In the genomic region with DNA sequence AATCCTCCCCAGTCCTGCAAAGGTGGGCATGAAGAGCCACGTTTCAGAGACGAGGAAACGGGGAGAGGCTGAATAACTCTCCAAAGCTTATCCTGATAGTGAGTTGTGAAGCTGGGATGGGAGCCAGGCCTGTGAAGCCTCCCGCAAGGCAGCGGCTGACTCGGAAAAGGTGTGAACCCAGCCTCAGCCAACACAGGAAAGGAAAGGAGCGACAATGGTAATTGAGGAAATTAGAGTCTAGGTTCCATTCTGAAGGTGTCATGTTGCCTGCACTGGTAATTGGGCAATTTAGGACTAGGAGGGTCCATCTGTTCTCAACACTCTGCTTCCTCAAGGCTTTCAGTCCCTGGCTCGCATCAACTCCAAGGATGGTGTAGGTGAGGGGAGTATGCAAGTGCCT, we compare ENCODE assay signal across 20 cellular contexts.
A peak's percentile ranks its signal among the peaks of the same experiment; 100 is the strongest.
DNase-seq lines count a peak whose midpoint lies in the region; ATAC-seq and TF ChIP-seq lines count a peak whose summit lies in the region.
"Had no signal": no experiment of that assay in that cellular context is flagged by ENCODE, and none has a peak within 500 bp of the region (broad histone marks: within the 10 kb centered on the region; RNA-seq: fewer than 3 reads in every experiment).

No MANE protein-coding gene starts in this region.

- DNase-seq in NCI-H2196 (lab: John Stamatoyannopoulos, UW; ENCODE audit: unreplicated experiment) (peak; percentile 17), NCI-H2196 treated with DMSO at 0.1 percent for 48 hours (lab: John Stamatoyannopoulos, UW; ENCODE audit: unreplicated experiment) (no peak), NCI-H69 (lab: John Stamatoyannopoulos, UW) (peak; percentile 67), left cardiac atrium (peak; percentile 71), stomach (peak; percentile 75), H4 (ENCODE audit: low spot score) (no peak), HFFc6 (no peak)
- DNase-seq: activated CD4-positive, alpha-beta T cell treated with anti-CD3 and anti-CD28 coated beads, Interleukin-2, amount 10 ng/mL, durations not matched to agents 7 days and 5 days; activated T-cell treated with anti-CD3 and anti-CD28 coated beads, Interleukin-2, amount 50 U/mL, for 48 hours; amniotic stem cell; CD4-positive, CD25-positive, alpha-beta regulatory T cell; cortex of kidney; NCI-H526; nucleus accumbens; stimulated activated naive CD8-positive, alpha-beta T cell treated with anti-CD3 and anti-CD28 coated beads, Interleukin-15, Interleukin-2, amounts not matched to agents 100 U/mL and 50 U/mL, for 24 hours had no signal

- H3K27ac Mint-ChIP-seq in HFFc6: no peak overlapping the region
- H3K27ac Mint-ChIP-seq: activated CD4-positive, alpha-beta T cell treated with anti-CD3 and anti-CD28 coated beads, Interleukin-2, amount 10 ng/mL, durations not matched to agents 7 days and 5 days; CD4-positive, CD25-positive, alpha-beta regulatory T cell; memory B cell had no signal

- no peaks in the 10 kb centered on the region for H3K27me3 Mint-ChIP-seq in HFFc6 (ENCODE audit: insufficient read depth)

- TF ChIP-seq CTCF in stomach (IDR thresholded peaks at IDR 0.05) (no peak), HFFc6 (IDR thresholded peaks at IDR 0.05) (no peak)

- H3K9me3 Mint-ChIP-seq in HFFc6: no peaks in the 10 kb centered on the region
- H3K9me3 Mint-ChIP-seq: activated CD4-positive, alpha-beta T cell treated with anti-CD3 and anti-CD28 coated beads, Interleukin-2, amount 10 ng/mL, durations not matched to agents 7 days and 5 days; memory B cell had no signal

- H3K27me3 ChIP-seq in stomach: no peaks in the 10 kb centered on the region

- no peak overlapping the region for H3K4me3 Mint-ChIP-seq in HFFc6
- H3K4me3 Mint-ChIP-seq: activated CD4-positive, alpha-beta T cell treated with anti-CD3 and anti-CD28 coated beads, Interleukin-2, amount 10 ng/mL, durations not matched to agents 7 days and 5 days; CD4-positive, CD25-positive, alpha-beta regulatory T cell; memory B cell had no signal

- no peak for TF ChIP-seq EP300 in stomach (IDR thresholded peaks at IDR 0.05)

- peak overlapping the region in 2 of 5 donors; percentile 10 to 22 for H3K27ac ChIP-seq in stomach
- H3K27ac ChIP-seq: 22Rv1, HL-60, skin epidermis had no signal

- intact Hi-C loops in left cardiac atrium (cut with DNase I): loop anchor here in 1 of 2 donors (5.0 kb wide), 1 partner anchor 79 kb away; no protein-coding TSS in a partner anchor
- intact Hi-C loops in stomach (cut with DNase I; ENCODE audit: low total_unique reads): no loop called here

- peaks cover 9 to 27% (median 15%) of the 10 kb centered on the region in 4 donors for H3K4me1 ChIP-seq in stomach

- H3K4me3 ChIP-seq in stomach: no peak overlapping the region
- H3K4me3 ChIP-seq: skin epidermis had no signal

- H3K9me3 ChIP-seq in stomach: no peaks in the 10 kb centered on the region

- H3K36me3 ChIP-seq in stomach: no peaks in the 10 kb centered on the region

- 27 to 39% (median 33%) methylated on average over 8 of the region's 8 CpGs for WGBS in stomach, 5 donors

- TF ChIP-seq POLR2A in stomach (IDR thresholded peaks at IDR 0.05): no peak

- ATAC-seq in left cardiac atrium (peak in 1 of 2 donors; percentile 56), GM18498 (IDR thresholded peaks at IDR 0.05; ENCODE audit: unreplicated experiment) (no peak)
- ATAC-seq: stimulated activated naive CD8-positive, alpha-beta T cell treated with anti-CD3 and anti-CD28 coated beads, Interleukin-15, Interleukin-2, amounts not matched to agents 100 U/mL and 50 U/mL, for 24 hours had no signal

- H3K36me3 Mint-ChIP-seq in HFFc6 (ENCODE audit: low read depth): no peaks in the 10 kb centered on the region
- H3K36me3 Mint-ChIP-seq: CD4-positive, CD25-positive, alpha-beta regulatory T cell; memory B cell had no signal

- peaks cover 10% of the 10 kb centered on the region for H3K4me1 Mint-ChIP-seq in HFFc6 (ENCODE audit: low read depth)
- H3K4me1 Mint-ChIP-seq: activated CD4-positive, alpha-beta T cell treated with anti-CD3 and anti-CD28 coated beads, Interleukin-2, amount 10 ng/mL, durations not matched to agents 7 days and 5 days; CD4-positive, CD25-positive, alpha-beta regulatory T cell; memory B cell had no signal

Comparison
In these comparisons a context has a peak if more than half of its experiments do, and no peak if none do; other contexts are left out.
1. DNase-seq: peak in NCI-H2196 (single experiment), NCI-H69 (single experiment), left cardiac atrium (single experiment) and stomach (single experiment); none in NCI-H2196 treated with DMSO at 0.1 percent for 48 hours (single experiment), H4 (single experiment) and HFFc6 (single experiment).